Comparison of ENCODE assay signal across 11 cellular contexts in the genomic region with DNA sequence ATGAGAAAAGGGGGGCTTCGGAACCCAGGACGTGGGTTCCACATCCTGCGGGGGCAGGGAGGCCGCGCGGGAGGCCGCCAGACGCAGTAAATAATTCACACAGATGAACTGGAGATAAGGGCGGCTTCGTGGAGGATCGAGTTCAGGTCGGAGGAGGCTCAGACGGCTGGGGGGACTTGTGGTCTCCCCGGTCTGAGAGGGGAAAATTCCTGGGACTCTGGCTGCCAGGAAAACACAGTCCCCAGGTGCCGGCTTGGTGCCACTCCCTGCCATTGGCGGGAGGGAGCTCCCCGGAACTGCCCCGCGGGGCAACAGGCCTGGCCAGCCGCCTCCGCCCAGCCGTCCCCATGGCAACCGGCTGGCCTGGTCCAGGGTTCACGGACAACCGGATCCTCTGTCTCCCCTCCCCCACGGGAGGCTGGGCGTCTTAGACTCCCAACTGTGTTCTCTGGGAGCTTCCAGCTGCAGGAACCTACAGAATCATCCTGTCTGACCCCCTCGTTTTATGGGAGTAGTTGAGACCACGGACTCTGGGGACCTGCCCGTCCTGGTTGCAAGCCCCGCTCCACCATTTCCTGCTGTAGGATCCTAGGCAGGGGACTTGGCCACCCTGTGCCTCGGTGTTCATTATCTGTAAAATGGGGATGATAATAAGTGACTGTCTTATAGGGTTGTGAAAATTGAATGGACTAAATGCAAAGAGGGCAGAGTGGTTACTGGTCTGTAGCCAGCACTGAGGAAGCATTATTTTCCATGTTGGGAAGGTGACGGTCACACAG. TPM values are rescaled to one million over a fixed set of nuclear protein-coding genes. Genes with fewer than 3 reads are reported as not detected.
DNase-seq lines count a peak whose midpoint lies in the region; ATAC-seq and TF ChIP-seq lines count a peak whose summit lies in the region.
"Had no signal": no experiment of that assay in that cellular context is flagged by ENCODE, and none has a peak within 500 bp of the region (broad histone marks: within the 10 kb centered on the region; RNA-seq: fewer than 3 reads in every experiment).

No MANE protein-coding gene starts in this region.

- intact Hi-C loops in right cardiac atrium (cut with DNase I): no loop called here
- intact Hi-C loops in posterior cingulate gyrus (cut with DNase I): no loop called here

- WGBS in SK-N-SH (ENCODE audit: low lambda C conversion rate): 32% methylated on average over 16 of the region's 33 CpGs
- 8% methylated on average over 33 of the region's 33 CpGs for WGBS in right cardiac atrium

- DNase-seq in GM23338 (ENCODE audit: low spot score) (peak; percentile 88), SK-N-SH (peak; percentile 92), right cardiac atrium (peak; percentile 62 to 87 (median 85)), posterior cingulate gyrus (peak in 8 of 10 donors; percentile 45 to 96 (median 71)), T-helper 2 cell (no peak)
- no peak for DNase-seq in activated CD4-positive, alpha-beta T cell treated with anti-CD3 and anti-CD28 coated beads, Interleukin-2, amount 50 U/mL, for 4 hours
- DNase-seq: activated CD4-positive, alpha-beta T cell treated with anti-CD3 and anti-CD28 coated beads, Interleukin-2, amount 50 U/mL, for 48 hours; effector memory CD4-positive, alpha-beta T cell had no signal

- TF ChIP-seq EP300 in SK-N-SH (IDR thresholded peaks at IDR 0.05; ENCODE audit: borderline replicate concordance in 1 of 2, low read depth in 1 of 2, low read length in 1 of 2): peak in 1 of 2 experiments; percentile 56; a peak in 1 of 4 replicates

- ATAC-seq in GM23338 (peak; percentile 70), right cardiac atrium (peak; percentile 43 to 60), GM19455 (IDR thresholded peaks at IDR 0.05; ENCODE audit: unreplicated experiment) (no peak), GM18870 (IDR thresholded peaks at IDR 0.05; ENCODE audit: unreplicated experiment) (no peak)

- no peak; the same call in 1 of the 2 replicates for TF ChIP-seq RAD21 in SK-N-SH (IDR thresholded peaks at IDR 0.05; ENCODE audit: low read length)

- peaks cover 24% of the 10 kb centered on the region for H3K27me3 Mint-ChIP-seq in GM23338 (ENCODE audit: insufficient read depth, low read depth, poor library complexity)

- H3K4me1 ChIP-seq in GM23338 (ENCODE audit: insufficient read depth) (peaks cover 36% of the 10 kb centered on the region), SK-N-SH (ENCODE audit: control insufficient read depth in 1 of 2, insufficient read depth in 2 of 2, low read depth in 1 of 2, low read length in 1 of 2) (peaks cover 0 to 66% of the 10 kb centered on the region in 2 experiments; a peak in 2 of 4 replicates), right cardiac atrium (ENCODE audit: control insufficient read depth, insufficient read depth, low read length) (peaks cover 5% of the 10 kb centered on the region)

- H3K9me2 ChIP-seq in GM23338 (ENCODE audit: insufficient read depth) (no peaks in the 10 kb centered on the region), SK-N-SH (no peaks in the 10 kb centered on the region)

- H3K36me3 ChIP-seq in GM23338 (ENCODE audit: insufficient read depth) (no peaks in the 10 kb centered on the region), SK-N-SH (replicated peaks in 1 of 2; ENCODE audit: control insufficient read depth in 1 of 2, insufficient read depth in 2 of 2, low read length in 1 of 2) (no peaks in the 10 kb centered on the region)
- H3K36me3 ChIP-seq: upper lobe of left lung had no signal

- H3K4me3 ChIP-seq in GM23338 (peak overlapping the region; percentile 52), SK-N-SH (ENCODE audit: low read depth in 2 of 2, low read length in 1 of 2) (peak overlapping the region in 1 of 2 experiments; percentile 26; a peak in 2 of 4 replicates), right cardiac atrium (ENCODE audit: low read length) (no peak overlapping the region)
- H3K4me3 ChIP-seq: upper lobe of left lung had no signal

- peaks cover 33% of the 10 kb centered on the region for H3K27me3 ChIP-seq in GM23338 (ENCODE audit: insufficient read depth)
- no peaks in the 10 kb centered on the region for H3K27me3 ChIP-seq in SK-N-SH (ENCODE audit: insufficient read depth)
- H3K27me3 ChIP-seq in right cardiac atrium (ENCODE audit: control insufficient read depth, insufficient read depth): no peaks in the 10 kb centered on the region

- CTCF ChIA-PET in SK-N-SH (lab: Yijun Ruan, JAX): interaction anchor here (0.9 to 11.4 kb wide), 6 partner anchors 9 to 263 kb away, joined by 3 to 148 read pairs (median 5); a partner anchor contains a TSS

- no peaks in the 10 kb centered on the region for H3K9me3 ChIP-seq in SK-N-SH
- no peaks in the 10 kb centered on the region for H3K9me3 ChIP-seq in right cardiac atrium (ENCODE audit: control insufficient read depth, low read length)
- H3K9me3 ChIP-seq: upper lobe of left lung had no signal

- no peak overlapping the region for H3K9ac ChIP-seq in SK-N-SH

- H3K9me3 Mint-ChIP-seq in GM23338: no peaks in the 10 kb centered on the region

- POLR2A ChIA-PET in SK-N-SH (lab: Yijun Ruan, JAX): interaction anchor here (0.6 to 1.0 kb wide), 3 partner anchors 8 to 14 kb away, joined by 3 to 5 read pairs (median 3); a partner anchor contains a TSS

- H3K4me2 ChIP-seq in GM23338 (peak overlapping the region; percentile 84), SK-N-SH (peak overlapping the region; percentile 30; the same call in 1 of the 2 replicates)

- H3K27ac ChIP-seq in GM23338 (ENCODE audit: low read depth): no peak overlapping the region
- H3K27ac ChIP-seq in SK-N-SH (ENCODE audit: low read depth in 2 of 2, low read length in 1 of 2): peak overlapping the region in 1 of 2 experiments; percentile 85; a peak in 2 of 4 replicates
- no peak overlapping the region for H3K27ac ChIP-seq in right cardiac atrium (ENCODE audit: low read length)

- H2AFZ ChIP-seq in GM23338 (peak overlapping the region; percentile 93), SK-N-SH (ENCODE audit: low read depth) (no peak overlapping the region; the same call in 1 of the 2 replicates)

- TF ChIP-seq CTCF in GM23338 (conservative IDR thresholded peaks at IDR 0.05; ENCODE audit: low read depth in 2 of 2) (no peak), SK-N-SH (IDR thresholded peaks at IDR 0.05) (no peak)

- peaks cover 45% of the 10 kb centered on the region for H3K4me1 Mint-ChIP-seq in GM23338

- no peak overlapping the region for H3K27ac Mint-ChIP-seq in GM23338

- H3F3A ChIP-seq in GM23338 (replicated peaks; ENCODE audit: low read depth) (no peaks in the 10 kb centered on the region), SK-N-SH (replicated peaks; ENCODE audit: insufficient read depth) (no peaks in the 10 kb centered on the region)

- H4K20me1 ChIP-seq in GM23338 (replicated peaks; ENCODE audit: insufficient read depth) (no peaks in the 10 kb centered on the region), SK-N-SH (ENCODE audit: insufficient read depth) (no peaks in the 10 kb centered on the region)

- H3K79me2 ChIP-seq in GM23338 (replicated peaks; ENCODE audit: insufficient read depth) (no peaks in the 10 kb centered on the region), SK-N-SH (ENCODE audit: insufficient read depth) (no peaks in the 10 kb centered on the region)

- no peaks in the 10 kb centered on the region for H3K36me3 Mint-ChIP-seq in GM23338 (ENCODE audit: low read depth)

- H3K4me3 Mint-ChIP-seq in GM23338: peak overlapping the region; percentile 42; the same call in 2 of the 3 replicates

TF ChIP-seq in GM23338, 12 proteins besides CTCF, POLR2A, EP300 and RAD21 (continues in another document):
- TF ChIP-seq STAT1 (IDR thresholded peaks at IDR 0.05; ENCODE audit: unreplicated experiment) (no peak), POLR2AphosphoS5 (IDR thresholded peaks at IDR 0.05; ENCODE audit: low read depth) (no peak), ZNF331 (CRISPR knock-in tag; IDR thresholded peaks at IDR 0.05; ENCODE audit: low read depth) (no peak), EZH2phosphoT487 (IDR thresholded peaks at IDR 0.05; ENCODE audit: unreplicated experiment) (no peak), CREB1 (CRISPR knock-in tag; IDR thresholded peaks at IDR 0.05; ENCODE audit: low read depth) (no peak)

TF ChIP-seq in SK-N-SH, 30 proteins besides CTCF, POLR2A, EP300 and RAD21 (continues in another document):
- TF ChIP-seq FOXM1 (IDR thresholded peaks at IDR 0.05; ENCODE audit: low read depth) (no peak), FOSL2 (IDR thresholded peaks at IDR 0.05; ENCODE audit: borderline replicate concordance, low read depth) (no peak), CHD2 (IDR thresholded peaks at IDR 0.05; ENCODE audit: low read length, partially characterized antibody) (peak; percentile 93), JUND (IDR thresholded peaks at IDR 0.05) (no peak), RFX5 (IDR thresholded peaks at IDR 0.05; ENCODE audit: low read length) (no peak), RCOR1 (IDR thresholded peaks at IDR 0.05; ENCODE audit: low read length) (peak; percentile 55), GATA2 (CRISPR knock-in tag; IDR thresholded peaks at IDR 0.05) (peak; percentile 87)

RNA-seq across cellular contexts. Expression of a gene that starts 9.6 kb away (rescaled TPM):
- total RNA-seq in GM23338 (2014; rRNA removed; shearing (Covaris generic)): 0.52 and 0.82 TPM in 2 replicates
- 2.9 and 4.6 TPM in 2 replicates for polyA plus RNA-seq in GM23338 (2016; fragmentation: Nextera tagmentation; extraction: Ambion mirVana)
- 2.8 and 5.3 TPM in 2 replicates for polyA plus RNA-seq in SK-N-SH (2012; rRNA removed)
- 8.4 and 9.9 TPM in 2 replicates for polyA plus RNA-seq in SK-N-SH (2012; cell fraction: cytosol; rRNA removed)
- 1.3 and 1.6 TPM in 2 replicates for polyA plus RNA-seq in SK-N-SH (2012; cell fraction: nucleus; rRNA removed)
- total RNA-seq in right cardiac atrium: 10 to 100 TPM; 15.6 to 28.5 (median 15.8) TPM
- polyA plus RNA-seq in right cardiac atrium: 16.0 TPM

RNA-seq across cellular contexts. Expression of a gene that starts 31.5 kb away (rescaled TPM):
- total RNA-seq in GM23338 (2014; rRNA removed; shearing (Covaris generic)): 23.7 and 26.2 TPM in 2 replicates
- polyA plus RNA-seq in GM23338 (2016; fragmentation: Nextera tagmentation; extraction: Ambion mirVana): 8.1 and 8.9 TPM in 2 replicates
- polyA plus RNA-seq in SK-N-SH (2012; rRNA removed): 22.8 and 26.4 TPM in 2 replicates
- polyA plus RNA-seq in SK-N-SH (2012; cell fraction: cytosol; rRNA removed): 13.8 and 20.8 TPM in 2 replicates
- polyA plus RNA-seq in SK-N-SH (2012; cell fraction: nucleus; rRNA removed): 12.8 and 16.0 TPM in 2 replicates
- total RNA-seq in right cardiac atrium: 10 to 100 TPM; 29.9 to 42.1 (median 38.7) TPM
- polyA plus RNA-seq in right cardiac atrium: 22.1 TPM

Comparison
In these comparisons a context has a peak if more than half of its experiments do, and no peak if none do; other contexts are left out.
1. ATAC-seq: peak in GM23338 (single experiment) and right cardiac atrium (2 of 2); none in GM19455 (single experiment) and GM18870 (single experiment).
2. DNase-seq: peak in GM23338 (single experiment), SK-N-SH (single experiment), right cardiac atrium (3 of 3) and posterior cingulate gyrus (8 of 10); none in activated CD4-positive, alpha-beta T cell treated with anti-CD3 and anti-CD28 coated beads, Interleukin-2, amount 50 U/mL, for 4 hours (0 of 2) and T-helper 2 cell (0 of 5).